In genomic region chr5:77850536-77851228, GRCh38 we compare ENCODE assay signal across 10 cellular contexts.
DNase-seq lines count a peak whose midpoint lies in the region; ATAC-seq and TF ChIP-seq lines count a peak whose summit lies in the region.
"Had no signal": no experiment of that assay in that cellular context is flagged by ENCODE, and none has a peak within 500 bp of the region (broad histone marks: within the 10 kb centered on the region; RNA-seq: fewer than 3 reads in every experiment).

No MANE protein-coding gene starts in this region.

- H3K36me3 ChIP-seq in gastroesophageal sphincter (no peaks in the 10 kb centered on the region), psoas muscle (ENCODE audit: insufficient read depth in 1 of 2, low read depth in 1 of 2) (no peaks in the 10 kb centered on the region), body of pancreas (replicated peaks in 1 of 2; ENCODE audit: insufficient read depth in 1 of 2, low read depth in 2 of 2) (no peaks in the 10 kb centered on the region)

- TF ChIP-seq POLR2A in gastroesophageal sphincter (IDR thresholded peaks at IDR 0.05) = no peak
- no peak for TF ChIP-seq POLR2A in body of pancreas (IDR thresholded peaks at IDR 0.05)

- H3K27me3 Mint-ChIP-seq in activated CD4-positive, alpha-beta memory T cell treated with anti-CD3 and anti-CD28 coated beads for 36 hours = peaks cover 45% of the 10 kb centered on the region

- TF ChIP-seq EP300 in gastroesophageal sphincter (IDR thresholded peaks at IDR 0.05) = no peak

- intact Hi-C loops in activated CD4-positive, alpha-beta memory T cell treated with anti-CD3 and anti-CD28 coated beads for 36 hours (cut with micrococcal nuclease) = loop anchor here (5.0 kb wide), 1 partner anchor 218 kb away; no protein-coding TSS in a partner anchor
- intact Hi-C loops in psoas muscle (cut with DNase I) = loop anchor here in 1 of 2 donors (10.0 kb wide), 1 partner anchor 206 kb away; no protein-coding TSS in a partner anchor
- intact Hi-C loops in body of pancreas (cut with DNase I) = no loop called here

- H3K9me3 ChIP-seq in gastroesophageal sphincter (no peaks in the 10 kb centered on the region), psoas muscle (no peaks in the 10 kb centered on the region), body of pancreas (no peaks in the 10 kb centered on the region)

- TF ChIP-seq CTCF in gastroesophageal sphincter (IDR thresholded peaks at IDR 0.05) (no peak), psoas muscle (IDR thresholded peaks at IDR 0.05) (no peak), body of pancreas (IDR thresholded peaks at IDR 0.05) (no peak)

- peak overlapping the region in 2 of 4 donors; percentile 36 to 69 for H3K27ac ChIP-seq in gastroesophageal sphincter
- H3K27ac ChIP-seq in psoas muscle = no peak overlapping the region
- H3K27ac ChIP-seq in body of pancreas = no peak overlapping the region

- peaks cover 0 to 21% (median 4%) of the 10 kb centered on the region in 3 donors for H3K4me1 ChIP-seq in gastroesophageal sphincter
- H3K4me1 ChIP-seq in psoas muscle = peaks cover 5% of the 10 kb centered on the region
- peaks cover 16% of the 10 kb centered on the region for H3K4me1 ChIP-seq in body of pancreas

- POLR2A ChIA-PET in activated CD4-positive, alpha-beta memory T cell treated with anti-CD3 and anti-CD28 coated beads for 36 hours (lab: Charles Lee) = no interaction called here

- peak overlapping the region; percentile 67 for H3K4me3 Mint-ChIP-seq in activated CD4-positive, alpha-beta memory T cell treated with anti-CD3 and anti-CD28 coated beads for 36 hours

- H3K4me1 Mint-ChIP-seq in activated CD4-positive, alpha-beta memory T cell treated with anti-CD3 and anti-CD28 coated beads for 36 hours (ENCODE audit: low read depth) = peaks cover 13% of the 10 kb centered on the region

- H3K27me3 ChIP-seq in gastroesophageal sphincter (peaks cover 3% of the 10 kb centered on the region), psoas muscle (ENCODE audit: insufficient read depth in 3 of 3, low read length in 2 of 3) (peaks cover 0 to 27% (median 0%) of the 10 kb centered on the region in 3 donors), body of pancreas (peaks cover 0 to 19% of the 10 kb centered on the region in 2 donors)

- H3K4me3 ChIP-seq in gastroesophageal sphincter (peak overlapping the region; percentile 63), psoas muscle (peak overlapping the region; percentile 72), body of pancreas (no peak overlapping the region)

- 75 to 83% methylated on average over 11 of the region's 37 CpGs for WGBS in gastroesophageal sphincter (ENCODE audit: low coverage in 1 of 2), 2 donors
- WGBS in psoas muscle, 3 donors = 78 to 87% (median 80%) methylated on average over 37 of the region's 37 CpGs
- WGBS in body of pancreas, 2 donors = 77 to 85% methylated on average over 35 to 37 of the region's 37 CpGs

- H3K27ac Mint-ChIP-seq in activated CD4-positive, alpha-beta memory T cell treated with anti-CD3 and anti-CD28 coated beads for 36 hours = no peak overlapping the region

- peak; percentile 29 for DNase-seq in DMS53 (lab: John Stamatoyannopoulos, UW)
- DNase-seq in activated CD4-positive, alpha-beta memory T cell treated with anti-CD3 and anti-CD28 coated beads for 36 hours = no peak
- no peak for DNase-seq in psoas muscle
- DNase-seq in body of pancreas = no peak
- DNase-seq in AML-193 (lab: John Stamatoyannopoulos, UW) = no peak
- DNase-seq: activated CD4-positive, alpha-beta T cell treated with anti-CD3 and anti-CD28 coated beads for 48 hours; GF-D8 had no signal

- H3K9me3 Mint-ChIP-seq in activated CD4-positive, alpha-beta memory T cell treated with anti-CD3 and anti-CD28 coated beads for 36 hours = no peaks in the 10 kb centered on the region

- no peaks in the 10 kb centered on the region for H3K36me3 Mint-ChIP-seq in activated CD4-positive, alpha-beta memory T cell treated with anti-CD3 and anti-CD28 coated beads for 36 hours

- CTCF ChIA-PET in activated CD4-positive, alpha-beta memory T cell treated with anti-CD3 and anti-CD28 coated beads for 36 hours (lab: Charles Lee) = interaction anchor here (0.5 kb wide), 1 partner anchor 22 kb away, joined by 3 read pairs; no protein-coding TSS in a partner anchor

- no peak for ATAC-seq in gastroesophageal sphincter
- no peak for ATAC-seq in psoas muscle
- no peak for ATAC-seq in body of pancreas
- ATAC-seq in HG03565 (IDR thresholded peaks at IDR 0.05; ENCODE audit: unreplicated experiment) = no peak
- ATAC-seq in HG03175 (IDR thresholded peaks at IDR 0.05; ENCODE audit: unreplicated experiment) = no peak

Comparison
In these comparisons a context has a peak if more than half of its experiments do, and no peak if none do; other contexts are left out.
1. H3K4me3 ChIP-seq: peak in gastroesophageal sphincter (2 of 2) and psoas muscle (single experiment); none in body of pancreas (0 of 2).